ENCODE assay signal across 20 cellular contexts in genomic region chr19:50668416-50669318, GRCh38. TPM values are rescaled to one million over a fixed set of nuclear protein-coding genes. Genes with fewer than 3 reads are reported as not detected.
A peak's percentile ranks its signal among the peaks of the same experiment; 100 is the strongest.
DNase-seq lines count a peak whose midpoint lies in the region; ATAC-seq, FAIRE-seq and TF ChIP-seq lines count a peak whose summit lies in the region.
"Had no signal": no experiment of that assay in that cellular context is flagged by ENCODE, and none has a peak within 500 bp of the region (broad histone marks: within the 10 kb centered on the region; RNA-seq: fewer than 3 reads in every experiment).

No MANE protein-coding gene starts in this region.

- no TSS peak for BruUV-seq in A673 (replicated peaks; lab: Mats Ljungman, UMichigan)

- ATAC-seq in GM19467 (IDR thresholded peaks at IDR 0.05; ENCODE audit: unreplicated experiment), result no peak

- no peak; a peak in 1 of 4 replicates for TF ChIP-seq RAD21 in H1 (IDR thresholded peaks at IDR 0.05 in 1 of 2, conservative IDR thresholded peaks at IDR 0.05 in 1 of 2; ENCODE audit: low read depth in 2 of 2, low read length in 2 of 2)

- no peaks in the 10 kb centered on the region for H3K79me1 ChIP-seq in H1 (ENCODE audit: low read depth, low read length)

- H3K4ac ChIP-seq in H1 (replicated peaks; ENCODE audit: insufficient read length, low read depth, low read length), result no peak overlapping the region

- CTCF ChIA-PET in H1 (lab: Charles Lee; ENCODE audit: partially characterized antibody) (interaction anchor here (0.5 to 3.9 kb wide), 22 partner anchors 11 to 272 kb away, joined by 3 to 28 read pairs (median 6); partner anchors contain the start of gene CLEC11A), A673 (lab: Charles Lee) (interaction anchor here (0.6 to 1.2 kb wide), 3 partner anchors 8 to 128 kb away, joined by 4 to 6 read pairs (median 4); no protein-coding TSS in a partner anchor)

- H3K27me3 Mint-ChIP-seq in neural crest cell (ENCODE audit: low read depth) (peaks cover 76% of the 10 kb centered on the region), immature natural killer cell (ENCODE audit: low read depth in 3 of 3) (peaks cover 9 to 17% (median 10%) of the 10 kb centered on the region in 3 donors)

- H3K4me3 Mint-ChIP-seq in neural crest cell (peak overlapping the region; percentile 51), immature natural killer cell (no peak overlapping the region)

- intact Hi-C loops in A673 (cut with micrococcal nuclease; ENCODE audit: unreplicated experiment), result loop anchor here (1.0 kb wide), 1 partner anchor 115 kb away; no protein-coding TSS in a partner anchor

- H3K23ac ChIP-seq in H1 (ENCODE audit: insufficient read length), result no peak overlapping the region

- no peaks in the 10 kb centered on the region for H3K79me2 ChIP-seq in H1 (ENCODE audit: control insufficient read depth in 1 of 2, insufficient read depth in 2 of 2, low read length in 2 of 2)

- no peak overlapping the region for H3K27ac Mint-ChIP-seq in neural crest cell (ENCODE audit: unreplicated experiment)
- H3K27ac Mint-ChIP-seq in immature natural killer cell, result no peak overlapping the region
- H3K27ac Mint-ChIP-seq: CD4-positive, alpha-beta memory T cell had no signal

- no peaks in the 10 kb centered on the region for H3K9me3 ChIP-seq in ES-I3 (ENCODE audit: control insufficient read depth, insufficient read depth, low read length)
- H3K9me3 ChIP-seq in HUES48 (ENCODE audit: control insufficient read depth, insufficient read depth, low read length), result no peaks in the 10 kb centered on the region
- 0 out of 4 replicates have a peak, but pooled peaks cover 0 to 5% of the 10 kb centered on the region in 2 experiments for H3K9me3 ChIP-seq in H1 (ENCODE audit: insufficient read depth in 2 of 2, low read depth in 1 of 2, low read length in 1 of 2)
- no peaks in the 10 kb centered on the region for H3K9me3 ChIP-seq in A673 (ENCODE audit: low read depth, low read length, poor library complexity, severe bottlenecking)

- no peak overlapping the region for H3K56ac ChIP-seq in H1 (replicated peaks; ENCODE audit: insufficient read length, low read depth, low read length)

- peak overlapping the region; percentile 49; a peak in 1 of 4 replicates for H3K4me2 ChIP-seq in H1 (ENCODE audit: insufficient read depth in 1 of 2, low read depth in 2 of 2, low read length in 2 of 2)
- H3K4me2 ChIP-seq: BLaER1 treated with 17β-estradiol and CSF1 and Interleukin-3, amounts not matched to agents 10 nM and 100 nM; KMS-11 had no signal

- no peak overlapping the region for H4K5ac ChIP-seq in H1 (ENCODE audit: insufficient read length, low read depth, low read length)

- H3K23me2 ChIP-seq in H1 (ENCODE audit: low read depth, low read length), result peaks cover 1% of the 10 kb centered on the region; the same call in 1 of the 2 replicates

- no peak for TF ChIP-seq EP300 in H1 (IDR thresholded peaks at IDR 0.05; ENCODE audit: borderline replicate concordance in 1 of 2, low read depth in 2 of 2, low read length in 2 of 2)

- 30% methylated on average over 33 of the region's 75 CpGs; no CpG with 5 or more reads in 1 of the 2 experiments for WGBS in H1 (ENCODE audit: extremely low coverage in 1 of 2, insufficient coverage in 1 of 2, insufficient read length in 1 of 2, insufficient replicate concordance in 2 of 2, low coverage in 1 of 2, low lambda C conversion rate in 2 of 2, missing lambda C conversion rate in 1 of 2), 2 experiments

- H3K27me3 ChIP-seq in HUES48 (ENCODE audit: control insufficient read depth, insufficient read depth, low read length) (peaks cover 62% of the 10 kb centered on the region), H1 (replicated peaks in 1 of 4; ENCODE audit: control insufficient read depth in 3 of 4, extremely low read depth in 1 of 4, insufficient read depth in 3 of 4, low read length in 3 of 4) (peaks cover 27 to 46% (median 41%) of the 10 kb centered on the region in 4 experiments), A673 (replicated peaks; ENCODE audit: insufficient read depth, low read depth, low read length, poor library complexity) (peaks cover 30% of the 10 kb centered on the region)

- H2BK20ac ChIP-seq in H1 (ENCODE audit: low read length), result no peak overlapping the region

- no peaks in the 10 kb centered on the region; the same call in 1 of the 2 replicates for H3K4me1 ChIP-seq in ES-I3 (ENCODE audit: insufficient read depth, low read length)
- 0 out of 2 replicates have a peak, but pooled peaks cover 3% of the 10 kb centered on the region for H3K4me1 ChIP-seq in HUES48 (ENCODE audit: control insufficient read depth, insufficient read depth, low read length)
- H3K4me1 ChIP-seq in H1 (replicated peaks in 1 of 4; ENCODE audit: control insufficient read depth in 3 of 4, insufficient read depth in 4 of 4, low read length in 3 of 4), result peaks cover 0 to 8% (median 4%) of the 10 kb centered on the region in 4 experiments; a peak in 5 of 7 replicates
- H3K4me1 ChIP-seq in A673 (ENCODE audit: insufficient read depth, low read length, poor library complexity, severe bottlenecking), result peaks cover 7% of the 10 kb centered on the region

- TF ChIP-seq CTCF in H1 (IDR thresholded peaks at IDR 0.05; ENCODE audit: control extremely low read depth in 1 of 3, insufficient read depth in 1 of 3, low read depth in 1 of 3, low read length in 3 of 3) (no peak), neural crest cell (conservative IDR thresholded peaks at IDR 0.05) (no peak), A673 (conservative IDR thresholded peaks at IDR 0.05; ENCODE audit: low read depth, low read length) (no peak)

- H3K9me3 Mint-ChIP-seq in neural crest cell, result no peaks in the 10 kb centered on the region
- no peaks in the 10 kb centered on the region for H3K9me3 Mint-ChIP-seq in immature natural killer cell

- peaks cover 0 to 4% of the 10 kb centered on the region in 2 experiments for H4K20me1 ChIP-seq in H1 (replicated peaks in 1 of 2; ENCODE audit: control insufficient read depth in 1 of 2, insufficient read depth in 2 of 2, low read length in 2 of 2)

- no peak overlapping the region for H2BK12ac ChIP-seq in H1 (ENCODE audit: low read depth, low read length)

- H3K9ac ChIP-seq in ES-I3 (ENCODE audit: low read depth, low read length), result peak overlapping the region; percentile 24; the same call in 1 of the 2 replicates
- no peak overlapping the region for H3K9ac ChIP-seq in HUES48 (ENCODE audit: low read depth, low read length)
- H3K9ac ChIP-seq in H1 (replicated peaks in 1 of 4; ENCODE audit: extremely low read depth in 1 of 4, low read depth in 3 of 4, low read length in 3 of 4), result no peak overlapping the region
- H3K9ac ChIP-seq: BLaER1 treated with 17β-estradiol and CSF1 and Interleukin-3, amounts not matched to agents 10 nM and 100 nM; KMS-11 had no signal

- no peaks in the 10 kb centered on the region for H3K4me1 Mint-ChIP-seq in neural crest cell
- no peaks in the 10 kb centered on the region for H3K4me1 Mint-ChIP-seq in immature natural killer cell

- H2AFZ ChIP-seq in H1 (ENCODE audit: low read length), result no peak overlapping the region

- H3K36me3 ChIP-seq in ES-I3 (ENCODE audit: insufficient read depth, low read length) (no peaks in the 10 kb centered on the region), HUES48 (ENCODE audit: control insufficient read depth, insufficient read depth, low read length) (no peaks in the 10 kb centered on the region), H1 (ENCODE audit: control insufficient read depth in 2 of 4, insufficient read depth in 4 of 4, low read length in 3 of 4) (no peaks in the 10 kb centered on the region; a peak in 1 of 8 replicates), A673 (ENCODE audit: insufficient read depth, low read length, poor library complexity, severe bottlenecking) (no peaks in the 10 kb centered on the region)

- H2AK5ac ChIP-seq in H1 (ENCODE audit: low read depth, low read length), result no peak overlapping the region

- no peak overlapping the region for H3K18ac ChIP-seq in H1 (ENCODE audit: extremely low read depth, low read length)

- DNase-seq in H1 (ENCODE audit: low read depth in 1 of 2, low spot score in 2 of 2) (peak in 1 of 2 experiments; percentile 55), neural crest cell (ENCODE audit: low read depth, low spot score) (no peak), immature natural killer cell (no peak), A673 (ENCODE audit: low spot score) (no peak), NCI-H524 (lab: John Stamatoyannopoulos, UW) (no peak)
- DNase-seq: NCI-H1694, NCI-H2081, NCI-H2171, NCI-H345, NCI-H524 treated with DMSO at 0.1 percent for 48 hours had no signal

- 0 out of 2 replicates have a peak overlapping the region, but pooled peaks have one; percentile 29 for H2BK15ac ChIP-seq in H1 (ENCODE audit: low read length)

- H4K91ac ChIP-seq in H1 (replicated peaks; ENCODE audit: insufficient read length, low read length), result no peak overlapping the region

- H2BK120ac ChIP-seq in H1 (replicated peaks; ENCODE audit: low read depth, low read length), result no peak overlapping the region

- no peak for TF ChIP-seq POLR2A in H1 (IDR thresholded peaks at IDR 0.05; ENCODE audit: control extremely low read depth in 1 of 2, low read depth in 2 of 2, low read length in 2 of 2)

- H3K4me3 ChIP-seq in HUES48 (ENCODE audit: low read depth, low read length) (peak overlapping the region; percentile 32; the same call in 1 of the 2 replicates), H1 (ENCODE audit: extremely low read depth in 1 of 4, insufficient read depth in 2 of 4, low read depth in 3 of 4, low read length in 4 of 4) (peak overlapping the region in 1 of 4 experiments; percentile 53; a peak in 4 of 8 replicates), A673 (ENCODE audit: low read depth, low read length, poor library complexity, severe bottlenecking) (no peak overlapping the region)
- H3K4me3 ChIP-seq: BLaER1 treated with 17β-estradiol and CSF1 and Interleukin-3, amounts not matched to agents 10 nM and 100 nM had no signal

- no peak overlapping the region for H3K14ac ChIP-seq in H1 (ENCODE audit: insufficient read length)

- POLR2A ChIA-PET in H1 (lab: Charles Lee; ENCODE audit: partially characterized antibody) (interaction anchor here (0.6 to 1.8 kb wide), 4 partner anchors 8 to 60 kb away, joined by 3 to 14 read pairs (median 4); no protein-coding TSS in a partner anchor), A673 (lab: Charles Lee; ENCODE audit: low non-redundant PET) (no interaction called here)

- no peak for FAIRE-seq in H1 (lab: Jason Lieb, UNC)
- FAIRE-seq: GM12892, GM18507 had no signal

- H4K8ac ChIP-seq in H1 (ENCODE audit: extremely low read depth, insufficient read depth, low read length), result no peak overlapping the region

- no peak overlapping the region for H2BK5ac ChIP-seq in H1 (ENCODE audit: low read depth, low read length)

- no peaks in the 10 kb centered on the region for H3K36me3 Mint-ChIP-seq in neural crest cell (ENCODE audit: low read depth)
- no peaks in the 10 kb centered on the region for H3K36me3 Mint-ChIP-seq in immature natural killer cell

- H3K27ac ChIP-seq in HUES48 (ENCODE audit: low read depth, low read length), result no peak overlapping the region
- no peak overlapping the region for H3K27ac ChIP-seq in H1 (ENCODE audit: low read depth, low read length)
- no peak overlapping the region for H3K27ac ChIP-seq in A673 (ENCODE audit: low read depth, low read length, poor library complexity, severe bottlenecking)
- H3K27ac ChIP-seq: BLaER1 treated with 17β-estradiol and CSF1 and Interleukin-3, amounts not matched to agents 10 nM and 100 nM; HL-60; KMS-11 had no signal

RNA-seq across cellular contexts. Expression of gene C19orf81, which starts 19.4 kb away (rescaled TPM):
- 11.7 and 14.2 TPM in 2 replicates for total RNA-seq in H1 (2021; fragmentation: NEBNext Ultra II Directional; extraction: Animal tissue kit (Norgen Biotek cat#: 25700))
- 13.0 and 22.0 TPM in 2 replicates for polyA plus RNA-seq in H1 (2011; rRNA removed)
- 12.6 TPM for polyA plus RNA-seq in H1 (2011; cell fraction: cytosol; rRNA removed)
- 15.7 TPM for polyA plus RNA-seq in H1 (2011; cell fraction: nucleus; rRNA removed)
- 2.5 to 17.3 TPM (median 15.4 TPM) in 4 replicates for polyA plus RNA-seq in H1 (2012, experiment 1 of 2)
- 7.0 TPM for polyA plus RNA-seq in H1 (2012, experiment 2 of 2)
- 20.4 TPM for polyA plus RNA-seq in H1 (2013, experiment 1 of 2)
- polyA plus RNA-seq in H1 (2013, experiment 2 of 2), result 20.0 TPM
- polyA minus RNA-seq in H1 (2011; rRNA and poly(A)+ RNA removed), result not detected in 2 replicates
- not detected for polyA minus RNA-seq in H1 (2011; cell fraction: cytosol; rRNA and poly(A)+ RNA removed)
- 7.5 TPM for polyA minus RNA-seq in H1 (2011; cell fraction: nucleus; rRNA and poly(A)+ RNA removed)
- 7.9 and 9.2 TPM in 2 replicates for total RNA-seq in neural crest cell
- polyA plus RNA-seq in immature natural killer cell, result 1 to 10 TPM in 1 of 3 donors, not detected in 2; 1.8 TPM
- total RNA-seq in A673 (2021), result 6.2 and 10.5 TPM in 2 replicates
- total RNA-seq: CD4-positive, alpha-beta memory T cell; HT-29 had no signal
- polyA plus RNA-seq: CD4-positive, alpha-beta memory T cell had no signal

RNA-seq across cellular contexts. Expression of gene SYT3, which starts 29.0 kb away (rescaled TPM):
- total RNA-seq in H1 (2021; fragmentation: NEBNext Ultra II Directional; extraction: Animal tissue kit (Norgen Biotek cat#: 25700)), result 13.9 and 17.3 TPM in 2 replicates
- 6.7 and 12.7 TPM in 2 replicates for polyA plus RNA-seq in H1 (2011; rRNA removed)
- 6.2 TPM for polyA plus RNA-seq in H1 (2011; cell fraction: cytosol; rRNA removed)
- 13.0 TPM for polyA plus RNA-seq in H1 (2011; cell fraction: nucleus; rRNA removed)
- 11.9 to 13.7 TPM (median 12.9 TPM) in 4 replicates for polyA plus RNA-seq in H1 (2012, experiment 1 of 2)
- 12.1 TPM for polyA plus RNA-seq in H1 (2012, experiment 2 of 2)
- polyA plus RNA-seq in H1 (2013, experiment 1 of 2), result 11.8 TPM
- polyA plus RNA-seq in H1 (2013, experiment 2 of 2), result 12.4 TPM
- 3.1 and 5.1 TPM in 2 replicates for polyA minus RNA-seq in H1 (2011; rRNA and poly(A)+ RNA removed)
- 4.0 TPM for polyA minus RNA-seq in H1 (2011; cell fraction: cytosol; rRNA and poly(A)+ RNA removed)
- polyA minus RNA-seq in H1 (2011; cell fraction: nucleus; rRNA and poly(A)+ RNA removed), result 4.0 TPM
- 1.4 and 2.0 TPM in 2 replicates for total RNA-seq in neural crest cell
- under 1 TPM in 1 of 3 donors, not detected in 2; 0.22 TPM for polyA plus RNA-seq in immature natural killer cell
- 1.8 and 2.0 TPM in 2 replicates for total RNA-seq in A673 (2021)
- total RNA-seq: CD4-positive, alpha-beta memory T cell; HT-29 had no signal

RNA-seq across cellular contexts. Expression of gene SHANK1, which starts 50.9 kb away (rescaled TPM):
- 3.7 and 3.9 TPM in 2 replicates for total RNA-seq in H1 (2021; fragmentation: NEBNext Ultra II Directional; extraction: Animal tissue kit (Norgen Biotek cat#: 25700))
- polyA plus RNA-seq in H1 (2011; rRNA removed) (1.1 and 1.2 TPM in 2 replicates), immature natural killer cell (not detected)
- 0.88 TPM for polyA plus RNA-seq in H1 (2011; cell fraction: cytosol; rRNA removed)
- polyA plus RNA-seq in H1 (2011; cell fraction: nucleus; rRNA removed), result 7.0 TPM
- polyA plus RNA-seq in H1 (2012, experiment 1 of 2), result 2.6 to 5.1 TPM (median 3.8 TPM) in 4 replicates
- 1.4 TPM for polyA plus RNA-seq in H1 (2012, experiment 2 of 2)
- 1.8 TPM for polyA plus RNA-seq in H1 (2013, experiment 1 of 2)
- polyA plus RNA-seq in H1 (2013, experiment 2 of 2), result 1.1 TPM
- 0.54 and 0.98 TPM in 2 replicates for polyA minus RNA-seq in H1 (2011; rRNA and poly(A)+ RNA removed)
- polyA minus RNA-seq in H1 (2011; cell fraction: cytosol; rRNA and poly(A)+ RNA removed), result 3.0 TPM
- polyA minus RNA-seq in H1 (2011; cell fraction: nucleus; rRNA and poly(A)+ RNA removed), result 6.6 TPM
- total RNA-seq in neural crest cell (6.7 and 6.8 TPM in 2 replicates), A673 (2021) (69.7 and 69.8 TPM in 2 replicates)
- total RNA-seq: CD4-positive, alpha-beta memory T cell; HT-29 had no signal
- polyA plus RNA-seq: CD4-positive, alpha-beta memory T cell had no signal

RNA-seq across cellular contexts. Expression of gene CLEC11A, which starts 54.5 kb away (rescaled TPM):
- total RNA-seq in H1 (2021; fragmentation: NEBNext Ultra II Directional; extraction: Animal tissue kit (Norgen Biotek cat#: 25700)), result 4.3 and 5.2 TPM in 2 replicates
- polyA plus RNA-seq in H1 (2011; rRNA removed) (17.4 and 22.5 TPM in 2 replicates), immature natural killer cell (1 to 10 TPM; 1.4 to 4.6 (median 4.2) TPM)
- 10.3 TPM for polyA plus RNA-seq in H1 (2011; cell fraction: cytosol; rRNA removed)
- polyA plus RNA-seq in H1 (2011; cell fraction: nucleus; rRNA removed), result 10.3 TPM
- 2.7 to 6.2 TPM (median 5.4 TPM) in 4 replicates for polyA plus RNA-seq in H1 (2012, experiment 1 of 2)
- polyA plus RNA-seq in H1 (2012, experiment 2 of 2), result 3.1 TPM
- 7.1 TPM for polyA plus RNA-seq in H1 (2013, experiment 1 of 2)
- polyA plus RNA-seq in H1 (2013, experiment 2 of 2), result 6.2 TPM
- polyA minus RNA-seq in H1 (2011; rRNA and poly(A)+ RNA removed), result 0.16 TPM in 1 of 2 replicates, not detected in the other
- 1.8 TPM for polyA minus RNA-seq in H1 (2011; cell fraction: cytosol; rRNA and poly(A)+ RNA removed)
- 6.7 TPM for polyA minus RNA-seq in H1 (2011; cell fraction: nucleus; rRNA and poly(A)+ RNA removed)
- total RNA-seq in neural crest cell (7.6 and 7.9 TPM in 2 replicates), A673 (2021) (59.1 TPM in 2 replicates)
